In the genomic region with DNA sequence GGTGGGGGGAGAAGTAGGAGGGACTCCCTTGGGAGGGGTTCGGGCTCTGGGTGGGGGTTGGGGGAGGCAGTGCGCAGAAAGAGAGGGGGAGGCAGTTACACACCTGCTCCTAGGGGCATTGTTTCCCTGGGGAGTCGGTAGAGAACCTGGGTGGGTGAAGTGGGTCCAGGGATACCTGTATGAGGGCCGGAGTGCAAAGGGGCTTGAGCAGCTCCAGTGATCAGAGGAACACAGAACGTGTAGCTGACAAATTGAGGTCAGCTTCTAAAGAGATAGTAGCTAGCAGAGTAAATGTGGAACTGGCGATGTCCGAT, we compare ENCODE assay signal across 8 cellular contexts. TPM values are rescaled to one million over a fixed set of nuclear protein-coding genes. Genes with fewer than 3 reads are reported as not detected.
DNase-seq lines count a peak whose midpoint lies in the region; ATAC-seq and TF ChIP-seq lines count a peak whose summit lies in the region.

No MANE protein-coding gene starts in this region.

- peaks cover 26% of the 10 kb centered on the region for H3K36me3 Mint-ChIP-seq in central memory CD8-positive, alpha-beta T cell (ENCODE audit: insufficient read depth)
- peaks cover 40% of the 10 kb centered on the region for H3K36me3 Mint-ChIP-seq in nephron (ENCODE audit: low read depth)

- ATAC-seq in GM18502 (IDR thresholded peaks at IDR 0.05; ENCODE audit: poor library complexity, unreplicated experiment) (peak; percentile 3), GM19328 (IDR thresholded peaks at IDR 0.05; ENCODE audit: unreplicated experiment) (no peak), GM21723 (IDR thresholded peaks at IDR 0.05; ENCODE audit: unreplicated experiment) (no peak)
- ATAC-seq in central memory CD8-positive, alpha-beta T cell (replicated peaks; ENCODE audit: extremely low read depth, poor library complexity, severe bottlenecking) = peak; percentile 6

- WGBS in HUES64 = 11% methylated on average over 7 of the region's 7 CpGs

- no peaks in the 10 kb centered on the region; the same call in 1 of the 2 replicates for H3K4me1 ChIP-seq in HUES64 (ENCODE audit: insufficient read depth, low read length)

- H3K4me3 Mint-ChIP-seq in central memory CD8-positive, alpha-beta T cell = peak overlapping the region; percentile 95
- peak overlapping the region; percentile 97 to 98 (median 98) for H3K4me3 Mint-ChIP-seq in nephron

- TF ChIP-seq CTCF in nephron (IDR thresholded peaks at IDR 0.05; ENCODE audit: unreplicated experiment in 3 of 3) = no peak

- peaks cover 43% of the 10 kb centered on the region for H3K36me3 ChIP-seq in HUES64 (ENCODE audit: insufficient read depth, low read length)

- peaks cover 15% of the 10 kb centered on the region; the same call in 1 of the 2 replicates for H3K27me3 ChIP-seq in HUES64 (ENCODE audit: insufficient read depth, low read length)

- peak overlapping the region; percentile 91 for H3K27ac Mint-ChIP-seq in central memory CD8-positive, alpha-beta T cell (ENCODE audit: low read depth)
- H3K27ac Mint-ChIP-seq in nephron = peak overlapping the region; percentile 95 to 99 (median 98)

- H3K27ac ChIP-seq in HUES64 (ENCODE audit: low read depth, low read length) = peak overlapping the region; percentile 98

- peak overlapping the region; percentile 67 for H3K4me3 ChIP-seq in HUES64 (ENCODE audit: low read length)

- peaks cover 35% of the 10 kb centered on the region for H3K4me1 Mint-ChIP-seq in central memory CD8-positive, alpha-beta T cell
- H3K4me1 Mint-ChIP-seq in nephron = peaks cover 32% of the 10 kb centered on the region

- no peaks in the 10 kb centered on the region for H3K27me3 Mint-ChIP-seq in central memory CD8-positive, alpha-beta T cell
- H3K27me3 Mint-ChIP-seq in nephron (ENCODE audit: low read depth) = no peaks in the 10 kb centered on the region

- no peak for DNase-seq in central memory CD8-positive, alpha-beta T cell (ENCODE audit: low spot score in 2 of 2)
- no peak for DNase-seq in Ammon's horn (ENCODE audit: low spot score)
- no peak for DNase-seq in NCI-H1417 (lab: John Stamatoyannopoulos, UW)

- peak overlapping the region; percentile 87 for H3K9ac ChIP-seq in HUES64 (ENCODE audit: low read depth, low read length)

- H3K9me3 Mint-ChIP-seq in central memory CD8-positive, alpha-beta T cell = no peaks in the 10 kb centered on the region
- H3K9me3 Mint-ChIP-seq in nephron = no peaks in the 10 kb centered on the region

- H3K9me3 ChIP-seq in HUES64 (ENCODE audit: insufficient read depth, low read depth, low read length) = no peaks in the 10 kb centered on the region

RNA-seq across cellular contexts. Expression of a gene that starts 0.4 kb away (rescaled TPM):
- polyA plus RNA-seq in HUES64 (2013, experiment 1 of 2) = 134 TPM
- polyA plus RNA-seq in HUES64 (2013, experiment 2 of 2) = 125 TPM

RNA-seq across cellular contexts. Expression of a gene that starts 18.2 kb away (rescaled TPM):
- 0.60 TPM for polyA plus RNA-seq in HUES64 (2013, experiment 1 of 2)
- polyA plus RNA-seq in HUES64 (2013, experiment 2 of 2) = 0.19 TPM

RNA-seq across cellular contexts. Expression of a gene that starts 26.5 kb away (rescaled TPM):
- 28.8 TPM for polyA plus RNA-seq in HUES64 (2013, experiment 1 of 2)
- 30.6 TPM for polyA plus RNA-seq in HUES64 (2013, experiment 2 of 2)

RNA-seq across cellular contexts. Expression of a gene that starts 28.2 kb away (rescaled TPM):
- 3.3 TPM for polyA plus RNA-seq in HUES64 (2013, experiment 1 of 2)
- 4.5 TPM for polyA plus RNA-seq in HUES64 (2013, experiment 2 of 2)

Comparison
In these comparisons a context has a peak if more than half of its experiments do, and no peak if none do; other contexts are left out.
1. ATAC-seq: peak in GM18502 (single experiment) and central memory CD8-positive, alpha-beta T cell (single experiment); none in GM19328 (single experiment) and GM21723 (single experiment).